In the genomic region with DNA sequence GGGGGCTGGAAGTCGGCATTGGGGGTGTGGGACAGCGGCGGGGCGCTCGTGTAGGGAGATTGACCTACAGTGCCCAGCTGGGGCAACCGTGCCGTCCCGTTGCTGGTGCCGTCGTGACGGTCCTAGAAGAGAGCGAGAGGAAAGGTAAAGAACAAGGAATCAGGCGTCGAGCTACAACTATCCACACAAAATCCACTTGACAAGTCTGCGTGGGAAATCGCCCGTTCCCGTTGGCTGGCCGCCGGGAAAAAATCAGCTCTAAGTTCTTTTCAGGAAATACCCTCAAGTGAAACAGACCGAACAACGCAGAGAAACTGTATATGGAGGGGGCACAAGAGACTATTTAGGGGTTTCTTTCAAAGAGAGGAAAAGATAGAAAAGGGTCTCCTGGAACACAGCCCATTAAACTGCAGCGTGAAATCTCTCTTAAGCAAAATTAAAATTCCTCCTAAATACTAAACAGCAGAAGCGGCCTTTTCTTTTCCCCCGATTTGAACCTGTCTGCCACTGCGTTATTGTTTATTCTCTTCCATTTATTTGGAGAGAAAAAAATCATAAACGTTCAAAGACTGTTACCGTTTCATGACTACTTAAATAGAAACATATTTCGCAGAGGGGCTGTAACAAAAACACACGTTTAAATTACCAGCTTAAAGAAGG, we compare ENCODE assay signal across 1 cellular context.
A peak's percentile ranks its signal among the peaks of the same experiment; 100 is the strongest.
TF ChIP-seq lines count a peak whose summit lies in the region.

No MANE protein-coding gene starts in this region.

TF ChIP-seq in H1, 55 proteins besides CTCF, POLR2A, EP300 and RAD21 (continued from another document):
- TF ChIP-seq YY1 (IDR thresholded peaks at IDR 0.05; ENCODE audit: low read depth, low read length), result no peak
- peak; percentile 3; the same call in 1 of the 2 replicates for TF ChIP-seq SP1 (IDR thresholded peaks at IDR 0.05; ENCODE audit: low read depth, low read length)
- TF ChIP-seq RNF2 (IDR thresholded peaks at IDR 0.05; ENCODE audit: borderline replicate concordance, low read depth, low read length, missing control alignments, poor library complexity, severe bottlenecking), result peak; percentile 100
- no peak for TF ChIP-seq TEAD4 (IDR thresholded peaks at IDR 0.05; ENCODE audit: low read depth, low read length)
- TF ChIP-seq SUZ12 (IDR thresholded peaks at IDR 0.05; ENCODE audit: low read length), result peak; percentile 99
- TF ChIP-seq CBX8 (IDR thresholded peaks at IDR 0.05; ENCODE audit: borderline replicate concordance, low read depth, low read length), result peak; percentile 95
- TF ChIP-seq TCF12 (IDR thresholded peaks at IDR 0.05; ENCODE audit: low read depth, low read length), result 0 out of 2 replicates have a peak, but pooled peaks have one; percentile 28
- no peak for TF ChIP-seq SIX5 (IDR thresholded peaks at IDR 0.05; ENCODE audit: low read depth, low read length)
- no peak for TF ChIP-seq CTBP2 (IDR thresholded peaks at IDR 0.05; ENCODE audit: borderline replicate concordance, insufficient read depth, insufficient read length, low read length)
TF ChIP-seq in H1: peak in this region for 6.
